Comparison of ENCODE assay signal across 8 cellular contexts in genomic region chr9:127311239-127311741, GRCh38. TPM values are rescaled to one million over a fixed set of nuclear protein-coding genes. Genes with fewer than 3 reads are reported as not detected.
DNase-seq lines count a peak whose midpoint lies in the region; ATAC-seq and TF ChIP-seq lines count a peak whose summit lies in the region.

No MANE protein-coding gene starts in this region.

- H3K27ac ChIP-seq in right lobe of liver = peak overlapping the region; percentile 28 to 95 (median 92)
- peak overlapping the region; percentile 65 to 75 for H3K27ac ChIP-seq in tibial artery

- no peaks in the 10 kb centered on the region for H3K27me3 ChIP-seq in right lobe of liver
- H3K27me3 ChIP-seq in tibial artery = no peaks in the 10 kb centered on the region

- TF ChIP-seq CTCF in right lobe of liver (IDR thresholded peaks at IDR 0.05) = peak; percentile 43 to 67 (median 56)
- peak in 1 of 2 experiments; percentile 27 for TF ChIP-seq CTCF in tibial artery (IDR thresholded peaks at IDR 0.05)

- WGBS in right lobe of liver (ENCODE audit: insufficient coverage, low coverage, low lambda C conversion rate, missing lambda C conversion rate) = 21% methylated on average over 5 of the region's 5 CpGs

- ATAC-seq in right lobe of liver (peak; percentile 54 to 65 (median 60)), GM21825 (IDR thresholded peaks at IDR 0.05; ENCODE audit: unreplicated experiment) (no peak), HG03439 (IDR thresholded peaks at IDR 0.05; ENCODE audit: unreplicated experiment) (no peak)

- peak overlapping the region in 1 of 3 donors; percentile 12 for H3K4me3 ChIP-seq in right lobe of liver
- no peak overlapping the region for H3K4me3 ChIP-seq in tibial artery

- DNase-seq in NCI-H345 (lab: John Stamatoyannopoulos, UW) (peak; percentile 61), NCI-H345 treated with DMSO at 0.1 percent for 48 hours (lab: John Stamatoyannopoulos, UW; ENCODE audit: unreplicated experiment) (no peak), NCI-H774 (lab: John Stamatoyannopoulos, UW) (peak; percentile 52), brain pericyte (ENCODE audit: low read depth, low spot score) (peak; percentile 11), right lobe of liver (peak in 2 of 3 donors; percentile 27 to 77), tibial artery (peak; percentile 73 to 81)

- TF ChIP-seq POLR2A in right lobe of liver (IDR thresholded peaks at IDR 0.05) = peak; percentile 58

- no peaks in the 10 kb centered on the region for H3K9me3 ChIP-seq in right lobe of liver
- H3K9me3 ChIP-seq in tibial artery = no peaks in the 10 kb centered on the region

- H3K36me3 ChIP-seq in right lobe of liver (no peaks in the 10 kb centered on the region), tibial artery (peaks cover 19 to 31% (median 21%) of the 10 kb centered on the region in 3 donors)

- H3K4me1 ChIP-seq in right lobe of liver (peaks cover 0 to 40% (median 14%) of the 10 kb centered on the region in 4 donors), tibial artery (peaks cover 0 to 62% (median 34%) of the 10 kb centered on the region in 4 donors)

- intact Hi-C loops in right lobe of liver (cut with DNase I) = no loop called here
- intact Hi-C loops in tibial artery (cut with DNase I; ENCODE audit: low total_unique reads) = no loop called here

RNA-seq across cellular contexts. Expression of gene GARNL3, which starts 46.7 kb away (rescaled TPM):
- total RNA-seq in right lobe of liver = 1 to 10 TPM; 4.4 to 9.7 (median 6.1) TPM

Comparison
In these comparisons a context has a peak if more than half of its experiments do, and no peak if none do; other contexts are left out.
1. ATAC-seq: peak in right lobe of liver (4 of 4); none in GM21825 (single experiment) and HG03439 (single experiment).